ENCODE assay signal across 16 cellular contexts in genomic region chr7:44793919-44794715, GRCh38. TPM values are rescaled to one million over a fixed set of nuclear protein-coding genes. Genes with fewer than 3 reads are reported as not detected.
DNase-seq lines count a peak whose midpoint lies in the region; ATAC-seq, FAIRE-seq and TF ChIP-seq lines count a peak whose summit lies in the region.
"Had no signal": no experiment of that assay in that cellular context is flagged by ENCODE, and none has a peak within 500 bp of the region (broad histone marks: within the 10 kb centered on the region; RNA-seq: fewer than 3 reads in every experiment).

No MANE protein-coding gene starts in this region.

- H3K9me3 Mint-ChIP-seq in activated T-helper 2 cell treated with anti-CD3 and anti-CD28 coated beads, Interferon-gamma antibody, Interleukin-2, Interleukin-4, amounts not matched to agents 10 μg/mL and 5 μg/mL and 100 μg/mL, durations not matched to agents 14 hours and 24 hours and 36 hours: no peaks in the 10 kb centered on the region
- H3K9me3 Mint-ChIP-seq in WTC11: no peaks in the 10 kb centered on the region

- H3K27me3 ChIP-seq in DOHH2 (ENCODE audit: control insufficient read depth, low read length) (no peaks in the 10 kb centered on the region), lower lobe of right lung (ENCODE audit: low read depth) (no peaks in the 10 kb centered on the region)
- H3K27me3 ChIP-seq: BLaER1 had no signal

- H3K27me3 Mint-ChIP-seq in activated T-helper 2 cell treated with anti-CD3 and anti-CD28 coated beads, Interferon-gamma antibody, Interleukin-2, Interleukin-4, amounts not matched to agents 10 μg/mL and 5 μg/mL and 100 μg/mL, durations not matched to agents 14 hours and 24 hours and 36 hours (ENCODE audit: low read depth): no peaks in the 10 kb centered on the region
- no peaks in the 10 kb centered on the region for H3K27me3 Mint-ChIP-seq in WTC11 (ENCODE audit: low read depth)

- peaks cover 19% of the 10 kb centered on the region for H3K4me1 ChIP-seq in A549
- H3K4me1 ChIP-seq in DOHH2 (ENCODE audit: control insufficient read depth, low read length): peaks cover 22% of the 10 kb centered on the region
- H3K4me1 ChIP-seq in lower lobe of right lung: peaks cover 24% of the 10 kb centered on the region

- TF ChIP-seq RAD21 in A549 (conservative IDR thresholded peaks at IDR 0.05 in 1 of 2, IDR thresholded peaks at IDR 0.05 in 1 of 2): no peak

- no peak for ATAC-seq in A549
- no peak for ATAC-seq in HG02981 (IDR thresholded peaks at IDR 0.05; ENCODE audit: unreplicated experiment)
- no peak for ATAC-seq in lower lobe of right lung
- no peak for ATAC-seq in WTC11
- no peak for ATAC-seq in HG03432 (IDR thresholded peaks at IDR 0.05; ENCODE audit: unreplicated experiment)

- H3K9me3 ChIP-seq in A549 (no peaks in the 10 kb centered on the region), DOHH2 (ENCODE audit: control insufficient read depth, insufficient read depth, low read length) (no peaks in the 10 kb centered on the region), lower lobe of right lung (no peaks in the 10 kb centered on the region)
- H3K9me3 ChIP-seq: BLaER1 had no signal

- H3K4me3 Mint-ChIP-seq in activated T-helper 2 cell treated with anti-CD3 and anti-CD28 coated beads, Interferon-gamma antibody, Interleukin-2, Interleukin-4, amounts not matched to agents 10 μg/mL and 5 μg/mL and 100 μg/mL, durations not matched to agents 14 hours and 24 hours and 36 hours (ENCODE audit: low read depth): peak overlapping the region; percentile 8
- no peak overlapping the region; the same call in 1 of the 2 replicates for H3K4me3 Mint-ChIP-seq in WTC11

- 57% methylated on average over 8 of the region's 8 CpGs for WGBS in A549 (ENCODE audit: missing lambda C conversion rate)

- H3K4me2 ChIP-seq in A549 (no peak overlapping the region), DOHH2 (ENCODE audit: low read length) (0 out of 2 replicates have a peak overlapping the region, but pooled peaks have one; percentile 1)

- CTCF ChIA-PET in A549 (lab: Yijun Ruan, JAX): interaction anchor here (0.7 to 1.7 kb wide), 6 partner anchors 9 to 504 kb away, joined by 3 to 6 read pairs (median 3); partner anchors contain the start of gene H2AZ2
- CTCF ChIA-PET in WTC11 (lab: Charles Lee): no interaction called here

- peak in 1 of 2 experiments; percentile 32 for DNase-seq in A549 (ENCODE audit: low read depth in 1 of 2, low spot score in 1 of 2)
- DNase-seq in activated T-helper 2 cell treated with anti-CD3 and anti-CD28 coated beads, Interferon-gamma antibody, Interleukin-2, Interleukin-4, amounts not matched to agents 10 μg/mL and 5 μg/mL and 100 μg/mL, durations not matched to agents 14 hours and 24 hours and 36 hours (ENCODE audit: low spot score): no peak
- DNase-seq in islet precursor cell: peak; percentile 54
- DNase-seq in lower lobe of right lung: no peak
- no peak for DNase-seq in WTC11 (ENCODE audit: low spot score)
- DNase-seq: activated CD4-positive, alpha-beta T cell treated with anti-CD3 and anti-CD28 coated beads, Interleukin-2, amount 50 U/mL, for 48 hours; activated gamma-delta T cell treated with Interleukin-2 at 50 U/mL for 16 hours; DND-41; MV-4-11; SHP77 had no signal

- TF ChIP-seq POLR2A in A549 (IDR thresholded peaks at IDR 0.05; ENCODE audit: low read length): no peak

- H3K4me3 ChIP-seq in A549 (no peak overlapping the region), DOHH2 (ENCODE audit: low read length) (no peak overlapping the region), lower lobe of right lung (no peak overlapping the region)
- H3K4me3 ChIP-seq: BLaER1 had no signal

- H3K36me3 ChIP-seq in DOHH2 (ENCODE audit: control insufficient read depth, low read length) (peaks cover 26% of the 10 kb centered on the region), lower lobe of right lung (peaks cover 7% of the 10 kb centered on the region)

- no peaks in the 10 kb centered on the region for H3K9me2 ChIP-seq in DOHH2 (replicated peaks; ENCODE audit: control insufficient read depth, low read length)

- peaks cover 22% of the 10 kb centered on the region for H3K36me3 Mint-ChIP-seq in activated T-helper 2 cell treated with anti-CD3 and anti-CD28 coated beads, Interferon-gamma antibody, Interleukin-2, Interleukin-4, amounts not matched to agents 10 μg/mL and 5 μg/mL and 100 μg/mL, durations not matched to agents 14 hours and 24 hours and 36 hours (ENCODE audit: low read depth)
- peaks cover 20% of the 10 kb centered on the region for H3K36me3 Mint-ChIP-seq in WTC11

- peaks cover 10% of the 10 kb centered on the region for H3K4me1 Mint-ChIP-seq in activated T-helper 2 cell treated with anti-CD3 and anti-CD28 coated beads, Interferon-gamma antibody, Interleukin-2, Interleukin-4, amounts not matched to agents 10 μg/mL and 5 μg/mL and 100 μg/mL, durations not matched to agents 14 hours and 24 hours and 36 hours (ENCODE audit: low read depth)
- peaks cover 14% of the 10 kb centered on the region for H3K4me1 Mint-ChIP-seq in WTC11

- intact Hi-C loops in activated T-helper 2 cell treated with anti-CD3 and anti-CD28 coated beads, Interferon-gamma antibody, Interleukin-2, Interleukin-4, amounts not matched to agents 10 μg/mL and 5 μg/mL and 100 μg/mL, durations not matched to agents 14 hours and 24 hours and 36 hours (cut with micrococcal nuclease): no loop called here
- intact Hi-C loops in lower lobe of right lung (cut with DNase I): no loop called here

- H3K79me2 ChIP-seq in DOHH2 (ENCODE audit: control insufficient read depth, low read length): peaks cover 43% of the 10 kb centered on the region

- POLR2A ChIA-PET in A549 (lab: Yijun Ruan, JAX): interaction anchor here (0.5 to 0.6 kb wide), 2 partner anchors 37 to 46 kb away, joined by 3 to 4 read pairs; no protein-coding TSS in a partner anchor
- POLR2A ChIA-PET in WTC11 (lab: Charles Lee): interaction anchor here (0.6 kb wide), 1 partner anchor 292 kb away, joined by 6 read pairs; no protein-coding TSS in a partner anchor

- TF ChIP-seq EP300 in A549 (IDR thresholded peaks at IDR 0.05): no peak

- TF ChIP-seq CTCF in A549 (IDR thresholded peaks at IDR 0.05) (no peak), DOHH2 (IDR thresholded peaks at IDR 0.05; ENCODE audit: low read depth, low read length, poor library complexity, severe bottlenecking) (no peak), lower lobe of right lung (IDR thresholded peaks at IDR 0.05) (no peak), WTC11 (IDR thresholded peaks at IDR 0.05) (no peak)

- H3F3A ChIP-seq in DOHH2 (ENCODE audit: control insufficient read depth, insufficient read depth): peaks cover 44% of the 10 kb centered on the region

- no peak for FAIRE-seq in A549 (lab: Jason Lieb, UNC)
- FAIRE-seq: HTR-8/SVneo, islet of Langerhans had no signal

- H3K27ac ChIP-seq in A549 (0 out of 6 replicates have a peak overlapping the region, but pooled peaks of 1 of the 2 experiments have one; percentile 12), DOHH2 (ENCODE audit: low read depth, low read length) (no peak overlapping the region), lower lobe of right lung (no peak overlapping the region)
- H3K27ac ChIP-seq: BLaER1 had no signal

- no peak overlapping the region for H3K27ac Mint-ChIP-seq in activated T-helper 2 cell treated with anti-CD3 and anti-CD28 coated beads, Interferon-gamma antibody, Interleukin-2, Interleukin-4, amounts not matched to agents 10 μg/mL and 5 μg/mL and 100 μg/mL, durations not matched to agents 14 hours and 24 hours and 36 hours
- H3K27ac Mint-ChIP-seq in WTC11: no peak overlapping the region; the same call in 1 of the 2 replicates

- peaks cover 17% of the 10 kb centered on the region for H4K20me1 ChIP-seq in DOHH2 (ENCODE audit: control insufficient read depth, insufficient read depth, low read depth, low read length)

TF ChIP-seq in A549, 52 proteins besides CTCF, POLR2A, EP300 and RAD21:
- TF ChIP-seq KDM1A (IDR thresholded peaks at IDR 0.05; ENCODE audit: low read depth) (peak; percentile 70; the same call in 1 of the 2 replicates), POLR2AphosphoS2 (conservative IDR thresholded peaks at IDR 0.05; ENCODE audit: low read length) (no peak)

TF ChIP-seq in WTC11, 78 proteins besides CTCF, POLR2A, EP300 and RAD21:
- no peak for TF ChIP-seq CREB1 (CRISPR knock-in tag; IDR thresholded peaks at IDR 0.05)
TF ChIP-seq in WTC11: peak in this region for 0.

RNA-seq across cellular contexts. Expression of gene PPIA, which starts 2.4 kb away (rescaled TPM):
- polyA plus RNA-seq in A549 (2011; rRNA removed) (5,366 and 6,016 TPM in 2 replicates), A549 (2017; fragmentation: RNase III; extraction: RNeasy Plus Mini Kit Qiagen cat#74134 plus additional on column Dnase treatment) (6,452 to 7,028 TPM (median 6,488 TPM) in 3 replicates)
- 6,087 and 6,712 TPM in 2 replicates for polyA plus RNA-seq in A549 (2012; cell fraction: cytosol; rRNA removed)
- 2,383 and 3,176 TPM in 2 replicates for polyA plus RNA-seq in A549 (2012; cell fraction: nucleus; rRNA removed)
- polyA minus RNA-seq in A549 (2011; rRNA and poly(A)+ RNA removed): 753 and 870 TPM in 2 replicates
- total RNA-seq in activated T-helper 2 cell treated with anti-CD3 and anti-CD28 coated beads, Interferon-gamma antibody, Interleukin-2, Interleukin-4, amounts not matched to agents 10 μg/mL and 5 μg/mL and 100 μg/mL, durations not matched to agents 14 hours and 24 hours and 36 hours: 2,442 and 2,446 TPM in 2 replicates
- total RNA-seq in lower lobe of right lung (964 TPM), WTC11 (2021) (2,465 to 2,581 TPM (median 2,516 TPM) in 3 replicates)

RNA-seq across cellular contexts. Expression of gene ZMIZ2, which starts 45.5 kb away (rescaled TPM):
- 4.3 and 6.9 TPM in 2 replicates for polyA plus RNA-seq in A549 (2011; rRNA removed)
- 8.1 and 11.7 TPM in 2 replicates for polyA plus RNA-seq in A549 (2012; cell fraction: cytosol; rRNA removed)
- polyA plus RNA-seq in A549 (2012; cell fraction: nucleus; rRNA removed): 68.0 and 69.2 TPM in 2 replicates
- polyA plus RNA-seq in A549 (2017; fragmentation: RNase III; extraction: RNeasy Plus Mini Kit Qiagen cat#74134 plus additional on column Dnase treatment): 21.7 to 24.5 TPM (median 23.9 TPM) in 3 replicates
- 12.2 and 15.3 TPM in 2 replicates for polyA minus RNA-seq in A549 (2011; rRNA and poly(A)+ RNA removed)
- total RNA-seq in activated T-helper 2 cell treated with anti-CD3 and anti-CD28 coated beads, Interferon-gamma antibody, Interleukin-2, Interleukin-4, amounts not matched to agents 10 μg/mL and 5 μg/mL and 100 μg/mL, durations not matched to agents 14 hours and 24 hours and 36 hours: 105 TPM in 2 replicates
- 97.9 TPM for total RNA-seq in lower lobe of right lung
- total RNA-seq in WTC11 (2021): 97.0 to 102 TPM (median 99.1 TPM) in 3 replicates

RNA-seq across cellular contexts. Expression of gene H2AZ2, which starts 53.8 kb away (rescaled TPM):
- 239 and 262 TPM in 2 replicates for polyA plus RNA-seq in A549 (2011; rRNA removed)
- polyA plus RNA-seq in A549 (2012; cell fraction: cytosol; rRNA removed): 402 and 450 TPM in 2 replicates
- 123 and 134 TPM in 2 replicates for polyA plus RNA-seq in A549 (2012; cell fraction: nucleus; rRNA removed)
- polyA plus RNA-seq in A549 (2017; fragmentation: RNase III; extraction: RNeasy Plus Mini Kit Qiagen cat#74134 plus additional on column Dnase treatment): 236 to 244 TPM (median 241 TPM) in 3 replicates
- 117 and 130 TPM in 2 replicates for polyA minus RNA-seq in A549 (2011; rRNA and poly(A)+ RNA removed)
- 204 and 208 TPM in 2 replicates for total RNA-seq in activated T-helper 2 cell treated with anti-CD3 and anti-CD28 coated beads, Interferon-gamma antibody, Interleukin-2, Interleukin-4, amounts not matched to agents 10 μg/mL and 5 μg/mL and 100 μg/mL, durations not matched to agents 14 hours and 24 hours and 36 hours
- total RNA-seq in lower lobe of right lung: 139 TPM
- 178 to 229 TPM (median 227 TPM) in 3 replicates for total RNA-seq in WTC11 (2021)
